Comparison of ENCODE assay signal across 2 cellular contexts in the genomic region with DNA sequence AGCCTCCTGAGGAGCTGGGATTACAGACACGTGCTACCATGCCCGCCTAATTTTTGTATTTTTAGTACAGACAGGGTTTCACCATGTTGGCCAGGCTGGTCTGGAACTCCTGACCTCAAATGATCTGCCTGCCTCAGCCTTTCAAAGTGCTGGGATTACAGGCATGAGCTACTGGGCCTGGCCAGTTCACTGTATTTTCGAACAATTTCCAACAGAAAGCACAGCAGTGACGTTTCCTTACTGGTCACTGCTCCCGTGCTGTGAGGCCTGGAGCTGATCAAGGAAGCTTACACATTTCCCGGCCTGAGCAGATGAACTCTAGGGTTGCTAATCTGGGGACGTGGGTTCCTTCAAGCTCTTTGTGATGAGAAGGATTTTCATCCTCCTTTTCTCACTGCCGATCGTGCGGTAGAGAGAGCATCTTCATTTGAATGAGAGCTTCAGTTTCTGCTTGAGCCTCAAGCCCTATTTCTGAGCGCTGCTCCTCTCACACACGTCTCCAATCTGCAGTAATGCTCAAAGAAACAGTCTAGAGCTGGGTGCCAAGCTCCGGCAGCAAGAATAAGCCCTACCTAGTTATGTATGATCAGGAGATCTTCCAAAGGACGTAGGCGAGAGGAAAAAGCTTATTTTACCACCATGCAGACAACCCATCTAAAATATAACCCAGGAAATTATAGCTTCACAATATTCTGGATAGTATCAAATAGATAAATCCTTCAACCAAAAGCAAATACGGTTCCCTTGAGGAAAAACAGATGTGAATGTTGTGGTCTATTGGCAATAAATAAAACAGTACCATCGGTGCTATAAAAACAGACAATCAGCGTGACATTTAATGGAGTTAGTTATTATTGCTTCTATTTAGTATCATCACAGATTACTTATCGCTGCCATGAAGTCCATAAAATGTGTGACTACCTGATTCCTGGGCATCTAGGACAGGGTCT.
TF ChIP-seq lines count a peak whose summit lies in the region.

No MANE protein-coding gene starts in this region.

TF ChIP-seq in liver, 16 proteins besides CTCF, POLR2A, EP300 and RAD21:
- TF ChIP-seq TAF1 (conservative IDR thresholded peaks at IDR 0.05), result no peak
- TF ChIP-seq NR2F2 (IDR thresholded peaks at IDR 0.05), result peak; percentile 20
- TF ChIP-seq GABPA (IDR thresholded peaks at IDR 0.05 in 1 of 2, conservative IDR thresholded peaks at IDR 0.05 in 1 of 2), result no peak
- TF ChIP-seq, protein P1, sequence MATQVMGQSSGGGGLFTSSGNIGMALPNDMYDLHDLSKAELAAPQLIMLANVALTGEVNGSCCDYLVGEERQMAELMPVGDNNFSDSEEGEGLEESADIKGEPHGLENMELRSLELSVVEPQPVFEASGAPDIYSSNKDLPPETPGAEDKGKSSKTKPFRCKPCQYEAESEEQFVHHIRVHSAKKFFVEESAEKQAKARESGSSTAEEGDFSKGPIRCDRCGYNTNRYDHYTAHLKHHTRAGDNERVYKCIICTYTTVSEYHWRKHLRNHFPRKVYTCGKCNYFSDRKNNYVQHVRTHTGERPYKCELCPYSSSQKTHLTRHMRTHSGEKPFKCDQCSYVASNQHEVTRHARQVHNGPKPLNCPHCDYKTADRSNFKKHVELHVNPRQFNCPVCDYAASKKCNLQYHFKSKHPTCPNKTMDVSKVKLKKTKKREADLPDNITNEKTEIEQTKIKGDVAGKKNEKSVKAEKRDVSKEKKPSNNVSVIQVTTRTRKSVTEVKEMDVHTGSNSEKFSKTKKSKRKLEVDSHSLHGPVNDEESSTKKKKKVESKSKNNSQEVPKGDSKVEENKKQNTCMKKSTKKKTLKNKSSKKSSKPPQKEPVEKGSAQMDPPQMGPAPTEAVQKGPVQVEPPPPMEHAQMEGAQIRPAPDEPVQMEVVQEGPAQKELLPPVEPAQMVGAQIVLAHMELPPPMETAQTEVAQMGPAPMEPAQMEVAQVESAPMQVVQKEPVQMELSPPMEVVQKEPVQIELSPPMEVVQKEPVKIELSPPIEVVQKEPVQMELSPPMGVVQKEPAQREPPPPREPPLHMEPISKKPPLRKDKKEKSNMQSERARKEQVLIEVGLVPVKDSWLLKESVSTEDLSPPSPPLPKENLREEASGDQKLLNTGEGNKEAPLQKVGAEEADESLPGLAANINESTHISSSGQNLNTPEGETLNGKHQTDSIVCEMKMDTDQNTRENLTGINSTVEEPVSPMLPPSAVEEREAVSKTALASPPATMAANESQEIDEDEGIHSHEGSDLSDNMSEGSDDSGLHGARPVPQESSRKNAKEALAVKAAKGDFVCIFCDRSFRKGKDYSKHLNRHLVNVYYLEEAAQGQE (IDR thresholded peaks at IDR 0.05), result no peak
- peak; percentile 38 for TF ChIP-seq RXRA (IDR thresholded peaks at IDR 0.05)
- TF ChIP-seq FOXA1 (IDR thresholded peaks at IDR 0.05), result no peak
- no peak for TF ChIP-seq HNF4G (IDR thresholded peaks at IDR 0.05)
- TF ChIP-seq JUND (IDR thresholded peaks at IDR 0.05), result no peak
- TF ChIP-seq, protein P2, sequence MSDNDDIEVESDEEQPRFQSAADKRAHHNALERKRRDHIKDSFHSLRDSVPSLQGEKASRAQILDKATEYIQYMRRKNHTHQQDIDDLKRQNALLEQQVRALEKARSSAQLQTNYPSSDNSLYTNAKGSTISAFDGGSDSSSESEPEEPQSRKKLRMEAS (IDR thresholded peaks at IDR 0.05), result no peak

TF ChIP-seq in HepG2, 621 proteins besides CTCF, POLR2A, EP300 and RAD21:
- no peak for TF ChIP-seq STAT5B (CRISPR knock-in tag; IDR thresholded peaks at IDR 0.05)
